In the genomic region with DNA sequence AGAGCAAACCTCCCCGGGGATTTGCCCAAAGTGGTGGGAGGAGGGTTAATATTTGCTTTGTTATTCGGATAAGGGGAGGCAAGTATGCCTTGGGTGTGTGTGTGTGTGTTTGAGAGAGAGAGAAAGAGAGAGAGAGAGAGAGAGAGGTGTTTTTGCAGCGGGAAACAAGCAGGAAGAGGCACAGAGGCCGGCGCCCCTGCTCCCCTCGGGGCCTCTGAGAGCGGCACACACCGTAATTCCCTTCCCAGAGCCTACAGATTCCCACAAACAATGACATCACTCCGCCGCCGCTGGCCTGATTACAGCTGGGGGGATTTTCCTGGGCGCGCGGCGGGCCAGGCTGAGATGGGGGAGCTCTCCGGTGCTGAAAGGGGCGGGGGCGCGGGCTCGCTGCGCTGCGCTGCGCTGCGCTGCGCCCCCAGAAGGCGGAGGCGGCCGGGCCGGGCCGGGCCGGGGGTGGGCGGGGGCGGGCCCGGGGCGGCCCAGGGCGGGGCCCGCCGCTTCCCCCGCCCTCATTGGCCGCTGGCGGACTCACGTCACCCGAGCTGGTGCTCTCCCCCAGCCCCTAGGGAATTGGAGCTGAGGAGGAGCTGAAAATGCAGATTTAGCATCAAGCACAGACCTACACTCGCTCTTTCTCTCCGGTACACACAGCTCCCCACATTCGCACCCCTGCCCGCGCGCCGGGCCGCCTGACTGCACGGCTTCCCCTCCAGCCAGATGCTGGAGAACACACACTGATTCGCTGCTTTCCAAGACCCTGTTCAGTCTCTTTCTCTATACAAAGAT, we compare ENCODE assay signal across 8 cellular contexts. TPM values are rescaled to one million over a fixed set of nuclear protein-coding genes. Genes with fewer than 3 reads are reported as not detected.
DNase-seq lines count a peak whose midpoint lies in the region; ATAC-seq and TF ChIP-seq lines count a peak whose summit lies in the region.

A gene with protein sequence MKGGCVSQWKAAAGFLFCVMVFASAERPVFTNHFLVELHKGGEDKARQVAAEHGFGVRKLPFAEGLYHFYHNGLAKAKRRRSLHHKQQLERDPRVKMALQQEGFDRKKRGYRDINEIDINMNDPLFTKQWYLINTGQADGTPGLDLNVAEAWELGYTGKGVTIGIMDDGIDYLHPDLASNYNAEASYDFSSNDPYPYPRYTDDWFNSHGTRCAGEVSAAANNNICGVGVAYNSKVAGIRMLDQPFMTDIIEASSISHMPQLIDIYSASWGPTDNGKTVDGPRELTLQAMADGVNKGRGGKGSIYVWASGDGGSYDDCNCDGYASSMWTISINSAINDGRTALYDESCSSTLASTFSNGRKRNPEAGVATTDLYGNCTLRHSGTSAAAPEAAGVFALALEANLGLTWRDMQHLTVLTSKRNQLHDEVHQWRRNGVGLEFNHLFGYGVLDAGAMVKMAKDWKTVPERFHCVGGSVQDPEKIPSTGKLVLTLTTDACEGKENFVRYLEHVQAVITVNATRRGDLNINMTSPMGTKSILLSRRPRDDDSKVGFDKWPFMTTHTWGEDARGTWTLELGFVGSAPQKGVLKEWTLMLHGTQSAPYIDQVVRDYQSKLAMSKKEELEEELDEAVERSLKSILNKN (plus strand): TSS at position 631 of the 789 bp plus-strand sequence. CDS start 266 bp downstream, outside the sequence.

- H3K4me1 ChIP-seq in fibroblast of lung (ENCODE audit: control insufficient read depth, extremely low read depth, insufficient read depth, low read length) (no peaks in the 10 kb centered on the region), muscle layer of duodenum (ENCODE audit: control insufficient read depth in 1 of 2, insufficient read depth in 2 of 2, low read length in 2 of 2) (peaks cover 0 to 18% of the 10 kb centered on the region in 2 donors)

- TF ChIP-seq CTCF in fibroblast of lung (conservative IDR thresholded peaks at IDR 0.05 in 1 of 2, IDR thresholded peaks at IDR 0.05 in 1 of 2; ENCODE audit: low read depth in 1 of 2, low read length in 2 of 2): no peak

- peaks cover 14% of the 10 kb centered on the region for H3K27me3 ChIP-seq in fibroblast of lung (ENCODE audit: control insufficient read depth, insufficient read depth, low read length)
- peaks cover 12% of the 10 kb centered on the region for H3K27me3 ChIP-seq in muscle layer of duodenum (ENCODE audit: low read depth, low read length)

- H3K27ac ChIP-seq in fibroblast of lung (ENCODE audit: insufficient read depth, low read length) (no peak within 1 kb of the TSS), muscle layer of duodenum (ENCODE audit: low read length) (no peak within 1 kb of the TSS)

- H2AFZ ChIP-seq in fibroblast of lung (ENCODE audit: low read length): no peak within 1 kb of the TSS

- H3K9me3 ChIP-seq in fibroblast of lung (ENCODE audit: control insufficient read depth, insufficient read depth, low read depth, low read length) (no peaks in the 10 kb centered on the region), muscle layer of duodenum (ENCODE audit: control insufficient read depth in 1 of 2, low read length in 2 of 2) (no peaks in the 10 kb centered on the region)

- H3K9ac ChIP-seq in fibroblast of lung (ENCODE audit: insufficient read depth, low read length): no peak within 1 kb of the TSS

- no peak for ATAC-seq in HG03469 (IDR thresholded peaks at IDR 0.05; ENCODE audit: unreplicated experiment)

- H4K20me1 ChIP-seq in fibroblast of lung (ENCODE audit: control insufficient read depth, extremely low read depth, insufficient read depth, low read length): no peaks in the 10 kb centered on the region

- peak within 1 kb of the TSS; percentile 10 to 51 (median 18) for H3K4me3 ChIP-seq in fibroblast of lung (replicated peaks in 1 of 4; ENCODE audit: control extremely low read depth in 1 of 4, insufficient read depth in 1 of 4, low read depth in 3 of 4, low read length in 4 of 4)
- H3K4me3 ChIP-seq in muscle layer of duodenum (ENCODE audit: low read depth in 1 of 2, low read length in 2 of 2): peak within 1 kb of the TSS; percentile 45 to 62

- no peaks in the 10 kb centered on the region for H3K79me2 ChIP-seq in fibroblast of lung (ENCODE audit: control insufficient read depth, insufficient read depth, low read length)

- peak within 1 kb of the TSS; percentile 45 for H3K4me2 ChIP-seq in fibroblast of lung (ENCODE audit: extremely low read depth, insufficient read depth, low read length)

- DNase-seq in HK-2 (ENCODE audit: unreplicated experiment) (peak; percentile 61), fibroblast of lung (ENCODE audit: low read depth in 2 of 2) (peak; percentile 20 to 55), SW480 (ENCODE audit: low spot score) (no peak), HT-29 (ENCODE audit: low spot score) (no peak)
- no peak for DNase-seq in activated CD4-positive, alpha-beta T cell treated with anti-CD3 and anti-CD28 coated beads, Interleukin-2, amount 50 U/mL, for 4 hours

- no peaks in the 10 kb centered on the region for H3K36me3 ChIP-seq in fibroblast of lung (ENCODE audit: control insufficient read depth, insufficient read depth, low read length)
- no peaks in the 10 kb centered on the region for H3K36me3 ChIP-seq in muscle layer of duodenum (ENCODE audit: control insufficient read depth in 1 of 2, insufficient read depth in 2 of 2, low read length in 2 of 2)

TF ChIP-seq in PFSK-1, 5 proteins besides CTCF, POLR2A, EP300 and RAD21:
- TF ChIP-seq, protein P1, sequence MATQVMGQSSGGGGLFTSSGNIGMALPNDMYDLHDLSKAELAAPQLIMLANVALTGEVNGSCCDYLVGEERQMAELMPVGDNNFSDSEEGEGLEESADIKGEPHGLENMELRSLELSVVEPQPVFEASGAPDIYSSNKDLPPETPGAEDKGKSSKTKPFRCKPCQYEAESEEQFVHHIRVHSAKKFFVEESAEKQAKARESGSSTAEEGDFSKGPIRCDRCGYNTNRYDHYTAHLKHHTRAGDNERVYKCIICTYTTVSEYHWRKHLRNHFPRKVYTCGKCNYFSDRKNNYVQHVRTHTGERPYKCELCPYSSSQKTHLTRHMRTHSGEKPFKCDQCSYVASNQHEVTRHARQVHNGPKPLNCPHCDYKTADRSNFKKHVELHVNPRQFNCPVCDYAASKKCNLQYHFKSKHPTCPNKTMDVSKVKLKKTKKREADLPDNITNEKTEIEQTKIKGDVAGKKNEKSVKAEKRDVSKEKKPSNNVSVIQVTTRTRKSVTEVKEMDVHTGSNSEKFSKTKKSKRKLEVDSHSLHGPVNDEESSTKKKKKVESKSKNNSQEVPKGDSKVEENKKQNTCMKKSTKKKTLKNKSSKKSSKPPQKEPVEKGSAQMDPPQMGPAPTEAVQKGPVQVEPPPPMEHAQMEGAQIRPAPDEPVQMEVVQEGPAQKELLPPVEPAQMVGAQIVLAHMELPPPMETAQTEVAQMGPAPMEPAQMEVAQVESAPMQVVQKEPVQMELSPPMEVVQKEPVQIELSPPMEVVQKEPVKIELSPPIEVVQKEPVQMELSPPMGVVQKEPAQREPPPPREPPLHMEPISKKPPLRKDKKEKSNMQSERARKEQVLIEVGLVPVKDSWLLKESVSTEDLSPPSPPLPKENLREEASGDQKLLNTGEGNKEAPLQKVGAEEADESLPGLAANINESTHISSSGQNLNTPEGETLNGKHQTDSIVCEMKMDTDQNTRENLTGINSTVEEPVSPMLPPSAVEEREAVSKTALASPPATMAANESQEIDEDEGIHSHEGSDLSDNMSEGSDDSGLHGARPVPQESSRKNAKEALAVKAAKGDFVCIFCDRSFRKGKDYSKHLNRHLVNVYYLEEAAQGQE (IDR thresholded peaks at IDR 0.05; ENCODE audit: insufficient read depth in 1 of 2, low read depth in 2 of 2, low read length in 2 of 2): peak; percentile 47 to 85; a peak in 2 of 4 replicates
- TF ChIP-seq SIN3A (IDR thresholded peaks at IDR 0.05; ENCODE audit: borderline replicate concordance, insufficient read depth, low read length) (no peak), POLR2AphosphoS5 (IDR thresholded peaks at IDR 0.05; ENCODE audit: low read depth, low read length) (no peak)

RNA-seq across cellular contexts. Expression of the gene that starts here (rescaled TPM):
- polyA plus RNA-seq in PFSK-1 (2012; ENCODE audit: insufficient read length, low read depth): not detected
- total RNA-seq in fibroblast of lung: under 0.01 TPM in 1 of 2 replicates, not detected in the other
- polyA plus RNA-seq in fibroblast of lung: 0.09 and 1.2 TPM in 2 replicates
- 0.94 TPM in 1 of 2 replicates, not detected in the other for polyA plus RNA-seq in fibroblast of lung (2012)
- not detected in 2 replicates for polyA minus RNA-seq in fibroblast of lung (ENCODE audit: low replicate concordance)
- not detected in 2 replicates for total RNA-seq in HT-29 (2014; rRNA removed; shearing (Covaris generic))

Comparison
In these comparisons a context has a peak if more than half of its experiments do, and no peak if none do; other contexts are left out.
1. DNase-seq: peak in HK-2 (single experiment) and fibroblast of lung (2 of 2); none in SW480 (single experiment), HT-29 (single experiment) and activated CD4-positive, alpha-beta T cell treated with anti-CD3 and anti-CD28 coated beads, Interleukin-2, amount 50 U/mL, for 4 hours (0 of 2).